21 cellular contexts compared by ENCODE assay signal in genomic region chr5:29276371-29276770, GRCh38.
"Had no signal": no experiment of that assay in that cellular context is flagged by ENCODE, and none has a peak within 500 bp of the region (broad histone marks: within the 10 kb centered on the region; RNA-seq: fewer than 3 reads in every experiment).

No MANE protein-coding gene starts in this region.

- ATAC-seq: naive thymus-derived CD8-positive, alpha-beta T cell; natural killer cell treated with Interleukin-12 subunit alpha and Interleukin-12 subunit beta and Interleukin-15 and Interleukin-18, amount 100 ng/mL, for 72 hours; psoas muscle; right cardiac atrium; right lobe of liver; stimulated activated effector memory CD8-positive, alpha-beta T cell treated with anti-CD3 and anti-CD28 coated beads, Interleukin-12 subunit alpha, Interleukin-12 subunit beta, amount 100 ng/mL, for 72 hours; stimulated activated naive B cell treated with anti-CD40 and anti-IgM and Interleukin-4, amounts not matched to agents 10 μg/mL and 1 μg/mL and 100 μg/mL, for 72 hours had no signal

- DNase-seq: naive thymus-derived CD8-positive, alpha-beta T cell; nephron progenitor cell; nucleus accumbens; posterior cingulate gyrus; psoas muscle; right cardiac atrium; right lobe of liver; sigmoid colon; small intestine; stimulated activated CD4-positive, alpha-beta T cell treated with anti-CD3 and anti-CD28 coated beads, Interleukin-15, amount 100 ng/mL, for 24 hours; stimulated activated CD4-positive, alpha-beta T cell treated with anti-CD3 and anti-CD28 coated beads, Interleukin-2, amount 100 ng/mL, for 24 hours; stimulated activated CD4-positive, alpha-beta T cell treated with anti-CD3 and anti-CD28 coated beads, Interleukin-2, amount 100 ng/mL, for 48 hours; stimulated activated CD4-positive, alpha-beta T cell treated with anti-CD3 and anti-CD28 coated beads, Interleukin-4, amount 100 ng/mL, for 24 hours; stimulated activated naive B cell treated with anti-CD40 and anti-IgM and Interleukin-4, amounts not matched to agents 10 μg/mL and 1 μg/mL and 100 μg/mL, for 72 hours; stimulated activated naive CD4-positive, alpha-beta T cell treated with Interleukin-2 at 50 U/mL for 16 hours; stomach; thyroid gland; trophoblast cell; upper lobe of left lung had no signal
